Comparison of ENCODE assay signal across 8 cellular contexts in genomic region chr1:43947890-43948437, GRCh38. TPM values are rescaled to one million over a fixed set of nuclear protein-coding genes. Genes with fewer than 3 reads are reported as not detected.
DNase-seq lines count a peak whose midpoint lies in the region; ATAC-seq and TF ChIP-seq lines count a peak whose summit lies in the region.

No MANE protein-coding gene starts in this region.

- H3K36me3 ChIP-seq in ES-I3 (ENCODE audit: insufficient read depth, low read length) (no peaks in the 10 kb centered on the region), Peyer's patch (peaks cover 0 to 14% (median 0%) of the 10 kb centered on the region in 3 donors), esophagus (ENCODE audit: control insufficient read depth in 2 of 2, insufficient read depth in 2 of 2, low read length in 1 of 2) (peaks cover 0 to 9% of the 10 kb centered on the region in 2 donors), psoas muscle (ENCODE audit: insufficient read depth in 1 of 2, low read depth in 1 of 2) (peaks cover 0 to 25% of the 10 kb centered on the region in 2 donors)

- 22 to 35% methylated on average over 3 of the region's 3 CpGs for WGBS in esophagus, 2 donors
- 10 to 17% (median 11%) methylated on average over 3 of the region's 3 CpGs for WGBS in psoas muscle, 3 donors

- DNase-seq in Peyer's patch (no peak), psoas muscle (no peak), SKM-1 treated with dmso at 0.1 percent for 144 hours (lab: John Stamatoyannopoulos, UW; ENCODE audit: unreplicated experiment) (no peak), GOT3 (lab: John Stamatoyannopoulos, UW) (no peak)

- H3K4me3 ChIP-seq in Peyer's patch: peak overlapping the region; percentile 48 to 76 (median 74)
- peak overlapping the region; percentile 80 to 82 for H3K4me3 ChIP-seq in esophagus (ENCODE audit: low read depth in 1 of 2, low read length in 2 of 2)
- H3K4me3 ChIP-seq in psoas muscle: peak overlapping the region; percentile 79

- H3K27ac ChIP-seq in Peyer's patch (peak overlapping the region in 1 of 4 donors; percentile 96), esophagus (ENCODE audit: low read depth in 2 of 2, low read length in 1 of 2) (no peak overlapping the region), psoas muscle (peak overlapping the region; percentile 99)

- TF ChIP-seq POLR2A in Peyer's patch (IDR thresholded peaks at IDR 0.05): no peak

- H3K9me3 ChIP-seq in ES-I3 (ENCODE audit: control insufficient read depth, insufficient read depth, low read length): no peaks in the 10 kb centered on the region
- no peaks in the 10 kb centered on the region for H3K9me3 ChIP-seq in Peyer's patch
- no peaks in the 10 kb centered on the region for H3K9me3 ChIP-seq in esophagus (ENCODE audit: control insufficient read depth in 2 of 2, insufficient read depth in 1 of 2, low read depth in 1 of 2, low read length in 1 of 2)
- no peaks in the 10 kb centered on the region for H3K9me3 ChIP-seq in psoas muscle

- peaks cover 7% of the 10 kb centered on the region; the same call in 1 of the 2 replicates for H3K4me1 ChIP-seq in ES-I3 (ENCODE audit: insufficient read depth, low read length)
- peaks cover 5 to 27% (median 13%) of the 10 kb centered on the region in 4 donors for H3K4me1 ChIP-seq in Peyer's patch
- peaks cover 13 to 20% of the 10 kb centered on the region in 2 donors for H3K4me1 ChIP-seq in esophagus (ENCODE audit: control insufficient read depth in 2 of 2, insufficient read depth in 2 of 2, low read length in 1 of 2)
- H3K4me1 ChIP-seq in psoas muscle: peaks cover 62% of the 10 kb centered on the region

- H3K27me3 ChIP-seq in Peyer's patch (no peaks in the 10 kb centered on the region), esophagus (ENCODE audit: control insufficient read depth in 1 of 2, insufficient read depth in 2 of 2, low read length in 2 of 2) (no peaks in the 10 kb centered on the region), psoas muscle (ENCODE audit: insufficient read depth in 3 of 3, low read length in 2 of 3) (no peaks in the 10 kb centered on the region)

- intact Hi-C loops in psoas muscle (cut with DNase I): loop anchor here in 1 of 2 donors (10.0 kb wide), 1 partner anchor 413 kb away; the partner anchor contains the start of gene PTPRF

- no peak for ATAC-seq in psoas muscle
- ATAC-seq in GM18861 (IDR thresholded peaks at IDR 0.05; ENCODE audit: unreplicated experiment): no peak
- no peak for ATAC-seq in HG02938 (IDR thresholded peaks at IDR 0.05; ENCODE audit: unreplicated experiment)

- no peak for TF ChIP-seq CTCF in Peyer's patch (IDR thresholded peaks at IDR 0.05)
- TF ChIP-seq CTCF in psoas muscle (IDR thresholded peaks at IDR 0.05): no peak

- peak overlapping the region; percentile 69; the same call in 1 of the 2 replicates for H3K9ac ChIP-seq in ES-I3 (ENCODE audit: low read depth, low read length)

RNA-seq across cellular contexts. Expression of gene IPO13, which starts 1.2 kb away (rescaled TPM):
- 10 to 100 TPM in 3 of 4 donors, 1 to 10 TPM in 1; 9.1 to 36.5 (median 32.0) TPM for total RNA-seq in Peyer's patch
- 10 to 100 TPM; 18.1 to 22.1 TPM for polyA plus RNA-seq in esophagus
- total RNA-seq in psoas muscle: 100 to 1,000 TPM in 3 of 4 donors, 10 to 100 TPM in 1; 92.4 to 140 (median 108) TPM
- 10 to 100 TPM; 26.8 to 93.0 (median 41.5) TPM for polyA plus RNA-seq in psoas muscle

RNA-seq across cellular contexts. Expression of gene ARTN, which starts 14.4 kb away (rescaled TPM):
- total RNA-seq in Peyer's patch: under 1 TPM in 1 of 4 donors, not detected in 3; 0.94 TPM
- 1 to 10 TPM; 1.8 to 2.6 TPM for polyA plus RNA-seq in esophagus
- under 1 TPM in 3 of 4 donors, not detected in 1; 0.42 to 0.79 (median 0.71) TPM for total RNA-seq in psoas muscle
- under 1 TPM; 0.05 to 0.44 (median 0.06) TPM for polyA plus RNA-seq in psoas muscle

RNA-seq across cellular contexts. Expression of gene DPH2, which starts 21.8 kb away (rescaled TPM):
- total RNA-seq in Peyer's patch (100 to 1,000 TPM in 1 of 4 donors, 10 to 100 TPM in 3; 16.6 to 106 (median 38.6) TPM), psoas muscle (10 to 100 TPM; 37.8 to 62.9 (median 44.3) TPM)
- polyA plus RNA-seq in esophagus (10 to 100 TPM; 14.2 to 17.9 TPM), psoas muscle (100 to 1,000 TPM in 1 of 3 donors, 10 to 100 TPM in 2; 53.7 to 123 (median 87.6) TPM)

RNA-seq across cellular contexts. Expression of gene ATP6V0B, which starts 26.8 kb away (rescaled TPM):
- total RNA-seq in Peyer's patch (100 to 1,000 TPM in 2 of 4 donors, 10 to 100 TPM in 2; 87.5 to 218 (median 122) TPM), psoas muscle (100 to 1,000 TPM in 3 of 4 donors, 10 to 100 TPM in 1; 87.9 to 133 (median 106) TPM)
- polyA plus RNA-seq in esophagus (100 to 1,000 TPM in 1 of 2 donors, 10 to 100 TPM in 1; 66.1 to 124 TPM), psoas muscle (100 to 1,000 TPM; 159 to 260 (median 236) TPM)

RNA-seq across cellular contexts. Expression of gene B4GALT2, which starts 31.0 kb away (rescaled TPM):
- total RNA-seq in Peyer's patch (10 to 100 TPM in 3 of 4 donors, 1 to 10 TPM in 1; 8.2 to 28.9 (median 22.2) TPM), psoas muscle (10 to 100 TPM; 33.5 to 54.9 (median 50.7) TPM)
- polyA plus RNA-seq in esophagus (10 to 100 TPM; 22.7 to 30.6 TPM), psoas muscle (10 to 100 TPM; 57.1 to 81.0 (median 60.2) TPM)
